Comparison of ENCODE assay signal across 24 cellular contexts in the genomic region with DNA sequence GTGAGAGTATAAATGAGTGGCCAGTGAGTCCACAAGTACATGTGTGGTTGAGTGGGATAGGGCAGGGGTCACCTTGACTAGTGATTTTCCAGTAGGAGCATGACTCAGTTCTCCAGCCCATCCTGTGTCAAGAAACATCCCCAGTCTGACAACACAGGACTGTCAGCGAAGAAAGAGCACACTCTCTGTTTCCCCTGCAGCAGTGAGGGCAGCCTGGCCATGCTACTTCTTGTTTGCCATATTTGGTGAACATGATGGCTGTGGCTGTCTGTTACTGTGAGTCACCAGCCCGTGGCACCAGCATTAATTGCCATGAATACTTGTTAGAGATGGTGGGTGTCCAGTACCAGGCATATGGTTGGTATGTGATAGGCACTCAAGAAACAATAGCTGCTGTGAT. TPM values are rescaled to one million over a fixed set of nuclear protein-coding genes. Genes with fewer than 3 reads are reported as not detected.
DNase-seq lines count a peak whose midpoint lies in the region; TF ChIP-seq lines count a peak whose summit lies in the region.
"Had no signal": no experiment of that assay in that cellular context is flagged by ENCODE, and none has a peak within 500 bp of the region (broad histone marks: within the 10 kb centered on the region; RNA-seq: fewer than 3 reads in every experiment).

No MANE protein-coding gene starts in this region.

- CTCF ChIA-PET in Calu3 (lab: Charles Lee): no interaction called here

- H3K27ac Mint-ChIP-seq in Calu3 (ENCODE audit: unreplicated experiment): no peak overlapping the region
- H3K27ac Mint-ChIP-seq: activated B cell treated with CpG ODN at 0.5 μM for 24 hours; activated T-cell treated with anti-CD3 and anti-CD28 coated beads, Interleukin-2, amount 50 U/mL, for 72 hours; B cell; effector memory CD8-positive, alpha-beta T cell; stimulated activated effector memory CD8-positive, alpha-beta T cell treated with anti-CD3 and anti-CD28 coated beads, Interleukin-12 subunit alpha, Interleukin-12 subunit beta, amount 100 ng/mL, for 72 hours had no signal

- peaks cover 32% of the 10 kb centered on the region for H3K27me3 Mint-ChIP-seq in Calu3 (ENCODE audit: unreplicated experiment)

- intact Hi-C loops in Calu3 (cut with micrococcal nuclease; ENCODE audit: unreplicated experiment): loop anchor here (10.0 kb wide), 1 partner anchor 241 kb away; no protein-coding TSS in a partner anchor

- BruUV-seq in Calu3 (replicated peaks; lab: Mats Ljungman, UMichigan): no TSS peak

- H3K4me1 Mint-ChIP-seq in Calu3 (ENCODE audit: low read depth, unreplicated experiment): peaks cover 8% of the 10 kb centered on the region
- H3K4me1 Mint-ChIP-seq: activated B cell treated with CpG ODN at 0.5 μM for 24 hours; B cell; stimulated activated effector memory CD8-positive, alpha-beta T cell treated with anti-CD3 and anti-CD28 coated beads, Interleukin-12 subunit alpha, Interleukin-12 subunit beta, amount 100 ng/mL, for 72 hours had no signal

- DNase-seq in Calu3 (peak; percentile 19), HK-2 (ENCODE audit: unreplicated experiment) (peak; percentile 18), astrocyte of the hippocampus (ENCODE audit: low read depth, low spot score) (peak; percentile 77), pons (ENCODE audit: low spot score) (peak; percentile 38), SKM-1 treated with dmso at 0.1 percent for 144 hours (lab: John Stamatoyannopoulos, UW; ENCODE audit: unreplicated experiment) (no peak), HuH-7 (ENCODE audit: low spot score) (no peak), NCI-H446 treated with DMSO at 0.1 percent for 48 hours (lab: John Stamatoyannopoulos, UW) (no peak)
- DNase-seq: activated B cell treated with CpG ODN at 0.5 μM for 24 hours; activated CD8-positive, alpha-beta memory T cell treated with anti-CD3 and anti-CD28 coated beads for 24 hours; activated naive CD4-positive, alpha-beta T cell treated with anti-CD3 and anti-CD28 coated beads, Interleukin-2, amount 50 U/mL, for 16 hours; activated T-cell treated with anti-CD3 and anti-CD28 coated beads, Interleukin-2, amount 50 U/mL, for 72 hours; effector memory CD8-positive, alpha-beta T cell; esophagus squamous epithelium; GDM1; NCI-H2081 treated with DMSO at 0.1 percent for 48 hours; NCI-H524 treated with DMSO at 0.1 percent for 48 hours; PC-3; SJCRH30 had no signal

- H3K36me3 Mint-ChIP-seq in Calu3 (ENCODE audit: insufficient read depth, unreplicated experiment): no peaks in the 10 kb centered on the region
- H3K36me3 Mint-ChIP-seq: stimulated activated effector memory CD8-positive, alpha-beta T cell treated with anti-CD3 and anti-CD28 coated beads, Interleukin-12 subunit alpha, Interleukin-12 subunit beta, amount 100 ng/mL, for 72 hours had no signal

- no peak overlapping the region for H3K4me3 Mint-ChIP-seq in Calu3 (ENCODE audit: low read depth, unreplicated experiment)
- H3K4me3 Mint-ChIP-seq: activated B cell treated with CpG ODN at 0.5 μM for 24 hours; activated T-cell treated with anti-CD3 and anti-CD28 coated beads, Interleukin-2, amount 50 U/mL, for 72 hours; B cell; effector memory CD8-positive, alpha-beta T cell; stimulated activated effector memory CD8-positive, alpha-beta T cell treated with anti-CD3 and anti-CD28 coated beads, Interleukin-12 subunit alpha, Interleukin-12 subunit beta, amount 100 ng/mL, for 72 hours had no signal

- no peaks in the 10 kb centered on the region for H3K9me3 Mint-ChIP-seq in Calu3 (ENCODE audit: low read depth, unreplicated experiment)
- H3K9me3 Mint-ChIP-seq: activated B cell treated with CpG ODN at 0.5 μM for 24 hours; activated T-cell treated with anti-CD3 and anti-CD28 coated beads, Interleukin-2, amount 50 U/mL, for 72 hours; stimulated activated effector memory CD8-positive, alpha-beta T cell treated with anti-CD3 and anti-CD28 coated beads, Interleukin-12 subunit alpha, Interleukin-12 subunit beta, amount 100 ng/mL, for 72 hours had no signal

- no peak for TF ChIP-seq CTCF in Calu3 (IDR thresholded peaks at IDR 0.05; ENCODE audit: unreplicated experiment)

RNA-seq across cellular contexts. Expression of a gene that starts 13.1 kb away (rescaled TPM):
- not detected in 2 replicates for total RNA-seq in Calu3 (2022)
- total RNA-seq: activated B cell treated with CpG ODN at 0.5 μM for 24 hours; activated T-cell treated with anti-CD3 and anti-CD28 coated beads, Interleukin-2, amount 50 U/mL, for 72 hours; ascending aorta; B cell; K562; PC-3; T-helper 2 cell treated with Interferon-gamma antibody and Interleukin-4, amounts not matched to agents 100 ng/mL and 5 ng/mL, for 36 hours; thoracic aorta had no signal

Comparison
In these comparisons a context has a peak if more than half of its experiments do, and no peak if none do; other contexts are left out.
1. DNase-seq: peak in Calu3 (single experiment), HK-2 (single experiment), astrocyte of the hippocampus (single experiment) and pons (single experiment); none in SKM-1 treated with dmso at 0.1 percent for 144 hours (single experiment), HuH-7 (single experiment) and NCI-H446 treated with DMSO at 0.1 percent for 48 hours (single experiment).